ENCODE assay signal across 8 cellular contexts in genomic region chr6:36546664-36546957, GRCh38. TPM values are rescaled to one million over a fixed set of nuclear protein-coding genes. Genes with fewer than 3 reads are reported as not detected.
DNase-seq lines count a peak whose midpoint lies in the region; ATAC-seq and TF ChIP-seq lines count a peak whose summit lies in the region.

No MANE protein-coding gene starts in this region.

- ATAC-seq in IMR-90 (ENCODE audit: low read depth), result no peak
- no peak for ATAC-seq in HG02885 (IDR thresholded peaks at IDR 0.05; ENCODE audit: poor library complexity, unreplicated experiment)
- no peak for ATAC-seq in HG02870 (IDR thresholded peaks at IDR 0.05; ENCODE audit: unreplicated experiment)

- CTCF ChIA-PET in IMR-90 (lab: Yijun Ruan, JAX), result interaction anchor here (0.7 to 1.2 kb wide), 2 partner anchors 22 to 33 kb away, joined by 3 read pairs; no protein-coding TSS in a partner anchor

- peaks cover 6% of the 10 kb centered on the region; the same call in 1 of the 2 replicates for H3K4me1 ChIP-seq in IMR-90 (ENCODE audit: control insufficient read depth, insufficient read depth, low read length)
- H3K4me1 ChIP-seq in mucosa of rectum (ENCODE audit: control insufficient read depth in 2 of 2, insufficient read depth in 2 of 2, low read length in 2 of 2), result peaks cover 12 to 25% of the 10 kb centered on the region in 2 donors

- H2AK9ac ChIP-seq in IMR-90 (replicated peaks; ENCODE audit: low read depth, low read length, poor library complexity), result peak overlapping the region; percentile 97

- dilution Hi-C loops in IMR-90 (cut with HindIII; ENCODE audit: low sequenced_read_pairs, unreplicated experiment), result no loop called here

- H2BK15ac ChIP-seq in IMR-90 (ENCODE audit: low read depth, low read length), result peak overlapping the region; percentile 29; the same call in 1 of the 3 replicates

- peak overlapping the region; percentile 94 for H2BK5ac ChIP-seq in IMR-90 (ENCODE audit: low read depth, low read length, poor library complexity, severe bottlenecking)

- no peak for TF ChIP-seq RAD21 in IMR-90 (IDR thresholded peaks at IDR 0.05; ENCODE audit: low read length)

- peak overlapping the region; percentile 99 for H3K14ac ChIP-seq in IMR-90 (replicated peaks; ENCODE audit: low read depth, low read length)

- peak overlapping the region; percentile 98 for H3K9ac ChIP-seq in IMR-90 (ENCODE audit: low read depth, low read length)
- H3K9ac ChIP-seq in mucosa of rectum (ENCODE audit: low read depth in 1 of 2, low read length in 2 of 2), result peak overlapping the region; percentile 100

- H2AK5ac ChIP-seq in IMR-90 (ENCODE audit: low read depth, low read length), result peak overlapping the region; percentile 72

- no TSS peak for BruUV-seq in IMR-90 (replicated peaks; lab: Mats Ljungman, UMichigan)

- WGBS in IMR-90 (ENCODE audit: extremely low coverage in 2 of 2, insufficient read length in 1 of 2), 2 experiments, result no CpG with 5 or more reads among the region's 6 CpGs

- H3K9me3 ChIP-seq in IMR-90 (ENCODE audit: control insufficient read depth, insufficient read depth, low read length), result no peaks in the 10 kb centered on the region
- H3K9me3 ChIP-seq in mucosa of rectum (ENCODE audit: control insufficient read depth in 2 of 2, low read length in 2 of 2), result no peaks in the 10 kb centered on the region

- peak overlapping the region; percentile 98 for H3K4me3 ChIP-seq in AG10803 (ENCODE audit: low read length)
- H3K4me3 ChIP-seq in IMR-90 (ENCODE audit: insufficient read depth, low read depth, low read length), result peak overlapping the region; percentile 97
- peak overlapping the region; percentile 97 for H3K4me3 ChIP-seq in choroid plexus epithelial cell (ENCODE audit: low read depth, low read length)
- peak overlapping the region; percentile 91 to 98 for H3K4me3 ChIP-seq in mucosa of rectum (ENCODE audit: low read length in 2 of 2)

- TF ChIP-seq CTCF in AG10803 (conservative IDR thresholded peaks at IDR 0.05; ENCODE audit: low read length), result no peak
- no peak for TF ChIP-seq CTCF in IMR-90 (conservative IDR thresholded peaks at IDR 0.05; ENCODE audit: low read depth, low read length)
- TF ChIP-seq CTCF in choroid plexus epithelial cell (conservative IDR thresholded peaks at IDR 0.05; ENCODE audit: low read depth, low read length), result no peak

- peaks cover 24% of the 10 kb centered on the region; the same call in 1 of the 2 replicates for H4K20me1 ChIP-seq in IMR-90 (ENCODE audit: insufficient read depth, low read length)

- peak overlapping the region; percentile 26 to 94; a peak in 2 of 4 replicates for H4K8ac ChIP-seq in IMR-90 (ENCODE audit: low read depth in 2 of 2, low read length in 2 of 2)

- H3K4ac ChIP-seq in IMR-90 (ENCODE audit: low read depth, low read length), result peak overlapping the region; percentile 95

- H4K91ac ChIP-seq in IMR-90 (ENCODE audit: insufficient read depth, low read depth, low read length), result peak overlapping the region; percentile 88

- DNase-seq in AG10803 (ENCODE audit: low read depth), result no peak
- DNase-seq in IMR-90, result no peak
- no peak for DNase-seq in choroid plexus epithelial cell (ENCODE audit: low read depth)
- DNase-seq in amniotic stem cell (lab: John Stamatoyannopoulos, UW), result no peak
- no peak for DNase-seq in OCI-M2 (lab: John Stamatoyannopoulos, UW; ENCODE audit: unreplicated experiment)

- peaks cover 2 to 52% of the 10 kb centered on the region in 2 experiments; a peak in 2 of 4 replicates for H3K79me1 ChIP-seq in IMR-90 (ENCODE audit: low read depth in 1 of 2, low read length in 2 of 2)

- H3K27me3 ChIP-seq in IMR-90 (ENCODE audit: control insufficient read depth, insufficient read depth, low read length) (no peaks in the 10 kb centered on the region), mucosa of rectum (ENCODE audit: control insufficient read depth in 2 of 2, insufficient read depth in 2 of 2, low read length in 2 of 2) (no peaks in the 10 kb centered on the region)

- TF ChIP-seq POLR2A in IMR-90 (IDR thresholded peaks at IDR 0.05; ENCODE audit: low read depth, low read length), result no peak

- in situ Hi-C loops in IMR-90 (cut with MboI; ENCODE audit: low sequenced_read_pairs), result loop anchor here (5.0 kb wide), 1 partner anchor 46 kb away; the partner anchor contains the start of gene SRSF3

- H3K18ac ChIP-seq in IMR-90 (ENCODE audit: low read depth, low read length), result peak overlapping the region; percentile 34

- peak overlapping the region; percentile 98 for H3K23ac ChIP-seq in IMR-90 (ENCODE audit: low read depth, low read length)

- no peaks in the 10 kb centered on the region for H3K36me3 ChIP-seq in IMR-90 (ENCODE audit: control insufficient read depth, insufficient read depth, low read length)
- H3K36me3 ChIP-seq in mucosa of rectum (ENCODE audit: control insufficient read depth in 2 of 2, insufficient read depth in 2 of 2, low read length in 2 of 2), result no peaks in the 10 kb centered on the region

- POLR2A ChIA-PET in IMR-90 (lab: Charles Lee; ENCODE audit: unreplicated experiment), result interaction anchor here (0.6 to 1.0 kb wide), 2 partner anchors 51 to 62 kb away, joined by 3 to 10 read pairs; no protein-coding TSS in a partner anchor

- peak overlapping the region; percentile 99 for H3K4me2 ChIP-seq in IMR-90 (ENCODE audit: low read depth, low read length)

- H4K5ac ChIP-seq in IMR-90 (ENCODE audit: low read depth, low read length), result peak overlapping the region; percentile 42; the same call in 1 of the 2 replicates

- peak overlapping the region; percentile 96 for H2AFZ ChIP-seq in IMR-90 (replicated peaks; ENCODE audit: low read length, poor library complexity)

- H3K56ac ChIP-seq in IMR-90 (ENCODE audit: extremely low read depth, insufficient read depth, low read length), result peak overlapping the region; percentile 40

- intact Hi-C loops in IMR-90 (cut with micrococcal nuclease), result loop anchor here (1.0 kb wide), 1 partner anchor 50 kb away; no protein-coding TSS in a partner anchor

- peak overlapping the region; percentile 59 for H2BK120ac ChIP-seq in IMR-90 (ENCODE audit: low read depth, low read length)

- H2BK20ac ChIP-seq in IMR-90 (ENCODE audit: low read depth, low read length), result no peak overlapping the region

- H3K9me1 ChIP-seq in IMR-90 (ENCODE audit: insufficient read depth, low read length), result no peaks in the 10 kb centered on the region

- H3K27ac ChIP-seq in IMR-90 (ENCODE audit: insufficient read depth, low read length) (peak overlapping the region; percentile 98), mucosa of rectum (ENCODE audit: low read depth in 2 of 2, low read length in 2 of 2) (peak overlapping the region; percentile 97 to 98)

TF ChIP-seq in IMR-90, 13 proteins besides CTCF, POLR2A, EP300 and RAD21:
- TF ChIP-seq MAFK (IDR thresholded peaks at IDR 0.05; ENCODE audit: low read depth, low read length), result no peak
- no peak for TF ChIP-seq ELK1 (IDR thresholded peaks at IDR 0.05; ENCODE audit: borderline replicate concordance, low read depth, low read length)
- no peak for TF ChIP-seq NFE2L2 (IDR thresholded peaks at IDR 0.05; ENCODE audit: low read depth, low read length)
- no peak for TF ChIP-seq MXI1 (IDR thresholded peaks at IDR 0.05; ENCODE audit: borderline replicate concordance, low read depth, low read length)
- TF ChIP-seq RFX5 (IDR thresholded peaks at IDR 0.05; ENCODE audit: low read depth, low read length), result no peak
- no peak for TF ChIP-seq MAZ (IDR thresholded peaks at IDR 0.05; ENCODE audit: borderline replicate concordance, low read depth, low read length)
- no peak for TF ChIP-seq BHLHE40 (IDR thresholded peaks at IDR 0.05; ENCODE audit: low read depth, low read length)
- TF ChIP-seq CHD1 (IDR thresholded peaks at IDR 0.05; ENCODE audit: low read depth, low read length), result no peak
- no peak for TF ChIP-seq USF2 (IDR thresholded peaks at IDR 0.05; ENCODE audit: low read depth, low read length)

RNA-seq across cellular contexts. Expression of gene STK38, which starts 0.7 kb away (rescaled TPM):
- 9.7 and 10.6 TPM in 2 replicates for total RNA-seq in IMR-90 (2012; rRNA removed)
- 14.6 and 19.7 TPM in 2 replicates for polyA plus RNA-seq in IMR-90 (2012; rRNA removed)
- polyA plus RNA-seq in IMR-90 (2012; cell fraction: cytosol; rRNA removed), result 4.8 and 5.6 TPM in 2 replicates
- polyA plus RNA-seq in IMR-90 (2012; cell fraction: nucleus; rRNA removed; ENCODE audit: low replicate concordance), result 7.4 and 39.5 TPM in 2 replicates

RNA-seq across cellular contexts. Expression of gene SRSF3, which starts 47.6 kb away (rescaled TPM):
- total RNA-seq in IMR-90 (2012; rRNA removed), result 237 and 256 TPM in 2 replicates
- 297 and 394 TPM in 2 replicates for polyA plus RNA-seq in IMR-90 (2012; rRNA removed)
- 52.5 and 172 TPM in 2 replicates for polyA plus RNA-seq in IMR-90 (2012; cell fraction: cytosol; rRNA removed)
- 113 and 275 TPM in 2 replicates for polyA plus RNA-seq in IMR-90 (2012; cell fraction: nucleus; rRNA removed; ENCODE audit: low replicate concordance)
